8 cellular contexts compared by ENCODE assay signal in the genomic region with DNA sequence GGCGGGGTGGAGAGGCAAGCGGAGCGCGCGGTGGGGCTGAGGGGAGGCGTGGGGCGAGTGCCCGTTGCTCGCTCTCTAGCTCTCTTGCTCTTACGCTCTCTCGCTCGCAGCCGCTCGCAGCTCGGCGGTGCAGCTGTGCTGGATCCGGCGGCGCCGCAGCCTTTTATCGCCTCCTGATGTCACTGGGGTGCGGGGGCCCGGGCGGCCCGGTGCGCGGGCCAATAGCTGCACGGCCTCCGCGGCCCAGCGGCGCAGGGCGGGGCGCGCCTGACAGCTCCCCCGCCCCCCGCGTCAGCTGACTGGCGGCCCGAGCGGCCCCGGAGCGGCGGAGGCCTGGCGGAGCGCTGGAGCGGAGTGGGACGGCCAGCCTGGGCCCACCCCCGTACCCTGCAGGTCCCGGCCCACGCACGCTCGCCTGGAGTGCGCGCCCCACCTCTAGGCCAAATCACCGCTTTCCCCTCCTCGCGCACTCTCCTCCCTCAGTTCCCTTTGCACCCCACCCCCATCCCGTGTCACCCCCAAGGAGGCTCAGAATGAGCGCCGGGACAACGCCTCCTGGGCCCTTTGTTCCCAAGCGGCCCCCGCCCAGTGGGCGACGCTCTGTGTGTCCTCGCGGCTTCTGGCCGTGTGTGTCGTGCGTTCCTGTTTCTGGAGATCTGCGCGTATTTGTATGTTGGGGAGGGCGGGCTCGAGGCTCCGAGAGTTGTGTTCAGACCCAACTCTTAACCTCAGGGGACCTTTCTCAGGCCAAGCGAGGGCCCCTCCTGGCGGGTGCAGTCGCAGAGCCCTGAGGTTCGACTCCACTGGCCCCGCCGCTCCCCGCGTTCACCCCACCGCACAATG.
DNase-seq lines count a peak whose midpoint lies in the region; ATAC-seq and TF ChIP-seq lines count a peak whose summit lies in the region.

A gene (minus strand): TSS at position 137 of the 843 bp plus-strand sequence. CDS start 386 bp downstream, outside the sequence.

- H3K27ac ChIP-seq in DND-41 (ENCODE audit: low read length), result peak within 1 kb of the TSS; percentile 42; the same call in 1 of the 2 replicates

- H3K4me1 ChIP-seq in DND-41 (ENCODE audit: insufficient read depth, low read length), result peaks cover 24% of the 10 kb centered on the region

- ATAC-seq in DND-41 (ENCODE audit: insufficient read depth, low read depth), result peak; percentile 90
- ATAC-seq in GM21825 (IDR thresholded peaks at IDR 0.05; ENCODE audit: unreplicated experiment), result peak; percentile 38
- ATAC-seq in HG03457 (IDR thresholded peaks at IDR 0.05; ENCODE audit: unreplicated experiment), result no peak

- H3K27me3 ChIP-seq in DND-41 (ENCODE audit: insufficient read depth, low read length, poor library complexity), result no peaks in the 10 kb centered on the region

- H3K36me3 ChIP-seq in DND-41 (ENCODE audit: insufficient read depth, low read length), result no peaks in the 10 kb centered on the region

- H3K9me3 ChIP-seq in DND-41 (ENCODE audit: insufficient read depth, low read length, severe bottlenecking), result no peaks in the 10 kb centered on the region

- peak within 1 kb of the TSS; percentile 94 for H3K4me2 ChIP-seq in DND-41 (ENCODE audit: insufficient read depth, low read length)

- peak within 1 kb of the TSS; percentile 91 for H2AFZ ChIP-seq in DND-41 (ENCODE audit: low read depth, low read length)

- no peak for TF ChIP-seq CTCF in DND-41 (IDR thresholded peaks at IDR 0.05; ENCODE audit: borderline replicate concordance, extremely low read depth, low read length, poor library complexity, severe bottlenecking)

- DNase-seq in DND-41 (peak; percentile 87), NCI-H128 (lab: John Stamatoyannopoulos, UW; ENCODE audit: unreplicated experiment) (peak; percentile 92), erythroblast (lab: John Stamatoyannopoulos, UW) (peak; percentile 79 to 86), middle frontal gyrus (ENCODE audit: extremely low spot score, low spot score) (peak; percentile 90)
- peak; percentile 39 to 47 for DNase-seq in activated CD4-positive, alpha-beta T cell treated with anti-CD3 and anti-CD28 coated beads, Interleukin-2, amount 50 U/mL, for 48 hours
- peak; percentile 16 to 37 for DNase-seq in stimulated activated CD8-positive, alpha-beta memory T cell treated with anti-CD3 and anti-CD28 coated beads, Interleukin-7, amount 100 ng/mL, for 48 hours (ENCODE audit: extremely low read depth in 1 of 2, low read depth in 1 of 2)

- no peaks in the 10 kb centered on the region; the same call in 1 of the 2 replicates for H4K20me1 ChIP-seq in DND-41 (ENCODE audit: insufficient read depth, low read length)

- H3K4me3 ChIP-seq in DND-41 (ENCODE audit: low read depth in 1 of 2, low read length in 2 of 2), result peak within 1 kb of the TSS; percentile 17 to 60; a peak in 3 of 4 replicates

- no peak for TF ChIP-seq POLR2A in erythroblast (IDR thresholded peaks at IDR 0.05; ENCODE audit: low read length)

- H3K79me2 ChIP-seq in DND-41 (ENCODE audit: insufficient read depth, low read length), result no peaks in the 10 kb centered on the region

- H3K9ac ChIP-seq in DND-41 (ENCODE audit: low read depth, low read length), result peak within 1 kb of the TSS; percentile 64

Comparison
In these comparisons a context has a peak if more than half of its experiments do, and no peak if none do; other contexts are left out.
1. DNase-seq: peak in every context shown above with its lines; median percentile 92 in NCI-H128; 90 in middle frontal gyrus; 87 in DND-41; 82 in erythroblast; 43 in activated CD4-positive, alpha-beta T cell treated with anti-CD3 and anti-CD28 coated beads, Interleukin-2, amount 50 U/mL, for 48 hours; 26 in stimulated activated CD8-positive, alpha-beta memory T cell treated with anti-CD3 and anti-CD28 coated beads, Interleukin-7, amount 100 ng/mL, for 48 hours.